ENCODE assay signal across 24 cellular contexts in genomic region chr5:74942622-74943286, GRCh38.
"Had no signal": no experiment of that assay in that cellular context is flagged by ENCODE, and none has a peak within 500 bp of the region (broad histone marks: within the 10 kb centered on the region; RNA-seq: fewer than 3 reads in every experiment).

No MANE protein-coding gene starts in this region.

- ATAC-seq: K562 had no signal

- H3K4me3 Mint-ChIP-seq: IgD-negative memory B cell had no signal

- H3K4me3 ChIP-seq: K562, SJSA1, SK-N-MC had no signal

- FAIRE-seq: HTR-8/SVneo, K562, RCC 7860 had no signal

- H3K27me3 ChIP-seq: SJSA1 had no signal

- H3K4me1 Mint-ChIP-seq: IgD-negative memory B cell had no signal

- DNase-seq: Kasumi-1, MV-4-11, NCI-H1048, NCI-H1105, NCI-H1417, NCI-H1436 treated with DMSO at 0.1 percent for 48 hours, NCI-H1694, NCI-H187 treated with DMSO at 0.1 percent for 48 hours, NCI-H2029 treated with DMSO at 0.1 percent for 48 hours, NCI-H2227 treated with DMSO at 0.1 percent for 48 hours, NCI-H524, NCI-H526 treated with DMSO at 0.1 percent for 48 hours, NCI-H748 treated with DMSO at 0.1 percent for 48 hours, Right ventricle myocardium superior, RPMI8226, SIG-M5 had no signal

- H3K36me3 ChIP-seq: SJSA1 had no signal

- H3K9me3 ChIP-seq: SJSA1 had no signal

- H3K27ac Mint-ChIP-seq: IgD-negative memory B cell had no signal

- H3K4me2 ChIP-seq: KMS-11 had no signal

- H3K9ac ChIP-seq: KMS-11 had no signal

- H3K27ac ChIP-seq: HL-60, KMS-11, SJSA1, SK-N-MC had no signal

- H3K36me3 Mint-ChIP-seq: IgD-negative memory B cell had no signal
